ENCODE assay signal across 7 cellular contexts in the genomic region with DNA sequence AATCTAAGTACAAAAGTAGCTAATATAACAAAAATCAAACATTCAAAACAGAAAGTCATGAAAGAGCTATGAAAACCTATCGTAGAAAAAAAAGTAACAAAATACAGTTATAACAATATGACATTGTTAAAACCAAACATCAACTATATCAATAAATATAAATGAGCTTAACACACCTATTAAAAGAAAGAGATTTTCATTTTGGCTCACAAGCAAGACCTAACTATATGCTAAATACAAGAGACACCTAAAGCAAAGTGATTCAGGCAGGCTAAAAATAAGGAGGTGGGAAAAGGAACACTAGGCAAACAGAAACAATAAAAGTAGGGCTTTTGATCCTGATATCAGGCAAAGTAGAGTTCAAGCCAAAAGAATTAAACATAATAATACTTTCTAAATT.
"Had no signal": no experiment of that assay in that cellular context is flagged by ENCODE, and none has a peak within 500 bp of the region (broad histone marks: within the 10 kb centered on the region; RNA-seq: fewer than 3 reads in every experiment).

No MANE protein-coding gene starts in this region.

- FAIRE-seq: GM12878, GM12891, GM12892, GM18507, GM19239 had no signal

- ATAC-seq: GM12878 had no signal

- H3K4me3 ChIP-seq: GM12878 had no signal

- DNase-seq: GDM1, GF-D8 had no signal
